Comparison of ENCODE assay signal across 8 cellular contexts in the genomic region with DNA sequence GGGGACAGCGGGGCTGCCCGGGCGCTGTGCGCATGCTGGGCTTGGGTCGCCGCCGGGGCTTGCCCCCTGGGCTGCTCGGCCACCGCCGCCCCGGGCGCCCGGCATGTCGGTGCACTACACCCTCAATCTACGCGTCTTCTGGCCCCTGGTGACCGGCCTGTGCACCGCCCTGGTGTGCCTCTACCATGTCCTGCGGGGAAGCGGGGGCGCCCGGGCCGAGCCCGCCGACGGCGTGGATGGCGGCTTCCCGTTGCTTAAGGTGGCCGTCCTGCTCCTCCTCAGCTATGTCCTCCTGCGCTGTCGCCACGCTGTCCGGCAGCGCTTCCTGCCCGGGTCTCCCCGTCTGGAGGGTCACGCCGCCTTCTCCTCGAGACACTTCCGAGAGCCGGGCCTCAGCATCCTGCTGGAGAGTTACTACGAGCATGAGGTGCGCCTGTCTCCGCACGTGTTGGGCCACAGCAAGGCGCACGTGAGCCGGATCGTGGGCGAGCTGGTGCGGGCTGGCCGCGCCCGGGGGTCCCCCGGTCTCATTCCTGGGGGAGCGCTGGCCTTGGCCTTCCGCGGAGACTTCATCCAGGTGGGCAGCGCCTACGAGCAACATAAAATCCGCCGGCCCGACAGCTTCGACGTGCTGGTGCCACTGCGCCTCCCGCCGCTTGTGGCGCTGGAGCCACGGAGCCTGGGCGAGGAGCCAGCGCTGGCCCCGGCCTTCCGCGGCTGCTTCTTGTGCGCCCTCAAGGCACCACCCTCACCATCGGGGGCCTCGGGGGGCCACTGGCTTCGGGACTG. TPM values are rescaled to one million over a fixed set of nuclear protein-coding genes. Genes with fewer than 3 reads are reported as not detected.
DNase-seq lines count a peak whose midpoint lies in the region; ATAC-seq and TF ChIP-seq lines count a peak whose summit lies in the region.

No MANE protein-coding gene starts in this region.

- H3K4me3 ChIP-seq in A673 (ENCODE audit: low read depth, low read length, poor library complexity, severe bottlenecking): peak overlapping the region; percentile 51
- peak overlapping the region; percentile 68 to 76 for H3K4me3 ChIP-seq in SK-N-SH (ENCODE audit: low read depth in 2 of 2, low read length in 1 of 2)
- peak overlapping the region; percentile 37 for H3K4me3 ChIP-seq in epithelial cell of esophagus (ENCODE audit: low read length)
- H3K4me3 ChIP-seq in mucosa of descending colon: peak overlapping the region; percentile 68

- POLR2A ChIA-PET in A673 (lab: Charles Lee; ENCODE audit: low non-redundant PET): no interaction called here
- POLR2A ChIA-PET in SK-N-SH (lab: Yijun Ruan, JAX): interaction anchor here (0.8 kb wide), 1 partner anchor 9 kb away, joined by 3 read pairs; no protein-coding TSS in a partner anchor

- no TSS peak for BruUV-seq in A673 (replicated peaks; lab: Mats Ljungman, UMichigan)

- peak overlapping the region; percentile 89 for H3K9ac ChIP-seq in SK-N-SH

- H4K20me1 ChIP-seq in SK-N-SH (ENCODE audit: insufficient read depth): 0 out of 2 replicates have a peak, but pooled peaks cover 5% of the 10 kb centered on the region

- H3K9me2 ChIP-seq in SK-N-SH: no peaks in the 10 kb centered on the region

- H3K79me2 ChIP-seq in SK-N-SH (ENCODE audit: insufficient read depth): peaks cover 55% of the 10 kb centered on the region

- H3K36me3 ChIP-seq in A673 (ENCODE audit: insufficient read depth, low read length, poor library complexity, severe bottlenecking) (no peaks in the 10 kb centered on the region), SK-N-SH (replicated peaks in 1 of 2; ENCODE audit: control insufficient read depth in 1 of 2, insufficient read depth in 2 of 2, low read length in 1 of 2) (peaks cover 8 to 11% of the 10 kb centered on the region in 2 experiments), mucosa of descending colon (ENCODE audit: low read depth) (no peaks in the 10 kb centered on the region)

- H2AFZ ChIP-seq in SK-N-SH (ENCODE audit: low read depth): no peak overlapping the region

- CTCF ChIA-PET in A673 (lab: Charles Lee): no interaction called here
- CTCF ChIA-PET in SK-N-SH (lab: Yijun Ruan, JAX): interaction anchor here (0.7 to 4.0 kb wide), 10 partner anchors 8 to 274 kb away, joined by 3 to 28 read pairs (median 3); no protein-coding TSS in a partner anchor

- H3K4me1 ChIP-seq in A673 (ENCODE audit: insufficient read depth, low read length, poor library complexity, severe bottlenecking) (peaks cover 42% of the 10 kb centered on the region), SK-N-SH (ENCODE audit: control insufficient read depth in 1 of 2, insufficient read depth in 2 of 2, low read depth in 1 of 2, low read length in 1 of 2) (peaks cover 13 to 35% of the 10 kb centered on the region in 2 experiments; a peak in 3 of 4 replicates), mucosa of descending colon (ENCODE audit: low read depth) (peaks cover 49% of the 10 kb centered on the region)

- peak overlapping the region; percentile 93 for H3K4me2 ChIP-seq in SK-N-SH

- WGBS in SK-N-SH (ENCODE audit: low lambda C conversion rate): 76% methylated on average over 41 of the region's 80 CpGs

- no peaks in the 10 kb centered on the region for H3K9me3 ChIP-seq in A673 (ENCODE audit: low read depth, low read length, poor library complexity, severe bottlenecking)
- no peaks in the 10 kb centered on the region for H3K9me3 ChIP-seq in SK-N-SH
- no peaks in the 10 kb centered on the region for H3K9me3 ChIP-seq in mucosa of descending colon

- intact Hi-C loops in A673 (cut with micrococcal nuclease; ENCODE audit: unreplicated experiment): no loop called here
- intact Hi-C loops in mucosa of descending colon (cut with DNase I, micrococcal nuclease): no loop called here

- no peak for TF ChIP-seq CTCF in A673 (conservative IDR thresholded peaks at IDR 0.05; ENCODE audit: low read depth, low read length)
- no peak for TF ChIP-seq CTCF in SK-N-SH (IDR thresholded peaks at IDR 0.05)
- TF ChIP-seq CTCF in epithelial cell of esophagus (IDR thresholded peaks at IDR 0.05; ENCODE audit: insufficient read depth, low read depth, low read length, missing control alignments): no peak
- TF ChIP-seq CTCF in mucosa of descending colon (IDR thresholded peaks at IDR 0.05): no peak

- no peak for TF ChIP-seq RAD21 in SK-N-SH (IDR thresholded peaks at IDR 0.05; ENCODE audit: low read length)

- peak; percentile 57 for DNase-seq in A673 (ENCODE audit: low spot score)
- peak; percentile 25 for DNase-seq in SK-N-SH
- DNase-seq in epithelial cell of esophagus (ENCODE audit: low read depth): peak; percentile 44
- peak; percentile 68 to 81 (median 74) for DNase-seq in mucosa of descending colon
- no peak for DNase-seq in T-helper 9 cell
- no peak for DNase-seq in AG08395 (ENCODE audit: low spot score)

- ATAC-seq in GM18502 (IDR thresholded peaks at IDR 0.05; ENCODE audit: poor library complexity, unreplicated experiment): peak; percentile 34
- ATAC-seq in mucosa of descending colon: peak; percentile 48
- ATAC-seq in GM19351 (IDR thresholded peaks at IDR 0.05; ENCODE audit: unreplicated experiment): no peak

- peak overlapping the region; percentile 81 for H3K27ac ChIP-seq in A673 (ENCODE audit: low read depth, low read length, poor library complexity, severe bottlenecking)
- H3K27ac ChIP-seq in SK-N-SH (ENCODE audit: low read depth in 2 of 2, low read length in 1 of 2): peak overlapping the region in 1 of 2 experiments; percentile 64; a peak in 3 of 4 replicates

- TF ChIP-seq EP300 in SK-N-SH (IDR thresholded peaks at IDR 0.05; ENCODE audit: borderline replicate concordance in 1 of 2, low read depth in 1 of 2, low read length in 1 of 2): no peak

- peaks cover 25% of the 10 kb centered on the region for H3F3A ChIP-seq in SK-N-SH (replicated peaks; ENCODE audit: insufficient read depth)

- H3K27me3 ChIP-seq in A673 (replicated peaks; ENCODE audit: insufficient read depth, low read depth, low read length, poor library complexity) (no peaks in the 10 kb centered on the region), SK-N-SH (ENCODE audit: insufficient read depth) (no peaks in the 10 kb centered on the region)

TF ChIP-seq in SK-N-SH, 30 proteins besides CTCF, POLR2A, EP300 and RAD21:
- no peak for TF ChIP-seq RCOR1 (IDR thresholded peaks at IDR 0.05; ENCODE audit: low read length)
- TF ChIP-seq MXI1 (IDR thresholded peaks at IDR 0.05; ENCODE audit: low read depth, low read length): no peak
- TF ChIP-seq, protein P1, sequence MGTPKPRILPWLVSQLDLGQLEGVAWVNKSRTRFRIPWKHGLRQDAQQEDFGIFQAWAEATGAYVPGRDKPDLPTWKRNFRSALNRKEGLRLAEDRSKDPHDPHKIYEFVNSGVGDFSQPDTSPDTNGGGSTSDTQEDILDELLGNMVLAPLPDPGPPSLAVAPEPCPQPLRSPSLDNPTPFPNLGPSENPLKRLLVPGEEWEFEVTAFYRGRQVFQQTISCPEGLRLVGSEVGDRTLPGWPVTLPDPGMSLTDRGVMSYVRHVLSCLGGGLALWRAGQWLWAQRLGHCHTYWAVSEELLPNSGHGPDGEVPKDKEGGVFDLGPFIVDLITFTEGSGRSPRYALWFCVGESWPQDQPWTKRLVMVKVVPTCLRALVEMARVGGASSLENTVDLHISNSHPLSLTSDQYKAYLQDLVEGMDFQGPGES (IDR thresholded peaks at IDR 0.05; ENCODE audit: low read depth, low read length): no peak
- no peak for TF ChIP-seq NFIC (IDR thresholded peaks at IDR 0.05; ENCODE audit: borderline replicate concordance)
- TF ChIP-seq FOXM1 (IDR thresholded peaks at IDR 0.05; ENCODE audit: low read depth): no peak
- TF ChIP-seq, protein P2, sequence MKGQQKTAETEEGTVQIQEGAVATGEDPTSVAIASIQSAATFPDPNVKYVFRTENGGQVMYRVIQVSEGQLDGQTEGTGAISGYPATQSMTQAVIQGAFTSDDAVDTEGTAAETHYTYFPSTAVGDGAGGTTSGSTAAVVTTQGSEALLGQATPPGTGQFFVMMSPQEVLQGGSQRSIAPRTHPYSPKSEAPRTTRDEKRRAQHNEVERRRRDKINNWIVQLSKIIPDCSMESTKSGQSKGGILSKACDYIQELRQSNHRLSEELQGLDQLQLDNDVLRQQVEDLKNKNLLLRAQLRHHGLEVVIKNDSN (IDR thresholded peaks at IDR 0.05; ENCODE audit: borderline replicate concordance, low read depth): no peak
- TF ChIP-seq TCF12 (IDR thresholded peaks at IDR 0.05): no peak
- no peak for TF ChIP-seq RXRA (IDR thresholded peaks at IDR 0.05; ENCODE audit: borderline replicate concordance, low read depth)

RNA-seq across cellular contexts. Expression of a gene that starts 0.8 kb away (rescaled TPM):
- 20.2 and 22.8 TPM in 2 replicates for total RNA-seq in A673 (2021)
- polyA plus RNA-seq in SK-N-SH (2012; rRNA removed): 4.3 and 4.7 TPM in 2 replicates
- 5.3 and 5.5 TPM in 2 replicates for polyA plus RNA-seq in SK-N-SH (2012; cell fraction: cytosol; rRNA removed)
- polyA plus RNA-seq in SK-N-SH (2012; cell fraction: nucleus; rRNA removed): 4.5 and 5.3 TPM in 2 replicates
- total RNA-seq in mucosa of descending colon: 10 to 100 TPM; 36.3 to 49.9 (median 36.5) TPM

RNA-seq across cellular contexts. Expression of a gene that starts 47.1 kb away (rescaled TPM):
- total RNA-seq in A673 (2021) (22.7 and 24.3 TPM in 2 replicates), mucosa of descending colon (10 to 100 TPM; 30.3 to 34.2 (median 34.1) TPM)
- 17.9 and 24.0 TPM in 2 replicates for polyA plus RNA-seq in SK-N-SH (2012; rRNA removed)
- polyA plus RNA-seq in SK-N-SH (2012; cell fraction: cytosol; rRNA removed): 19.6 and 21.4 TPM in 2 replicates
- 17.3 and 21.0 TPM in 2 replicates for polyA plus RNA-seq in SK-N-SH (2012; cell fraction: nucleus; rRNA removed)

RNA-seq across cellular contexts. Expression of a gene that starts 53.5 kb away (rescaled TPM):
- total RNA-seq in A673 (2021): 0.24 and 0.61 TPM in 2 replicates
- 0.21 and 0.39 TPM in 2 replicates for polyA plus RNA-seq in SK-N-SH (2012; rRNA removed)
- 0.23 and 0.33 TPM in 2 replicates for polyA plus RNA-seq in SK-N-SH (2012; cell fraction: cytosol; rRNA removed)
- 0.50 and 0.66 TPM in 2 replicates for polyA plus RNA-seq in SK-N-SH (2012; cell fraction: nucleus; rRNA removed)
- total RNA-seq in mucosa of descending colon: 10 to 100 TPM in 1 of 3 donors, 1 to 10 TPM in 2; 4.9 to 13.3 (median 5.9) TPM

Comparison
In these comparisons a context has a peak if more than half of its experiments do, and no peak if none do; other contexts are left out.
1. DNase-seq: peak in A673 (single experiment), SK-N-SH (single experiment), epithelial cell of esophagus (single experiment) and mucosa of descending colon (3 of 3); none in T-helper 9 cell (single experiment) and AG08395 (single experiment).
2. Peak in every context shown above with its lines, with median percentiles within 50 percentile points of each other: H3K4me3 ChIP-seq.